In genomic region chr9:121686930-121687541, GRCh38 we compare ENCODE assay signal across 2 cellular contexts.
TF ChIP-seq lines count a peak whose summit lies in the region.

No MANE protein-coding gene starts in this region.

TF ChIP-seq in SK-N-SH treated with all-trans-retinoic acid at 6 μM for 48 hours, 23 proteins besides CTCF, POLR2A, EP300 and RAD21 (continued from another document):
- TF ChIP-seq CREB5 (CRISPR knock-in tag; IDR thresholded peaks at IDR 0.05; ENCODE audit: low read depth) (no peak), PATZ1 (CRISPR knock-in tag; IDR thresholded peaks at IDR 0.05; ENCODE audit: borderline replicate concordance) (no peak), ZC3H10 (CRISPR knock-in tag; IDR thresholded peaks at IDR 0.05) (no peak), PPARA (CRISPR knock-in tag; IDR thresholded peaks at IDR 0.05; ENCODE audit: borderline replicate concordance) (no peak), ZNF565 (CRISPR knock-in tag; conservative IDR thresholded peaks at IDR 0.05; ENCODE audit: low read depth) (no peak), ARNTL (CRISPR knock-in tag; IDR thresholded peaks at IDR 0.05; ENCODE audit: borderline replicate concordance, low read depth) (no peak), CSDC2 (CRISPR knock-in tag; IDR thresholded peaks at IDR 0.05) (no peak), TCF4 (CRISPR knock-in tag; IDR thresholded peaks at IDR 0.05; ENCODE audit: borderline replicate concordance) (no peak), TOX (CRISPR knock-in tag; IDR thresholded peaks at IDR 0.05; ENCODE audit: borderline replicate concordance) (no peak), TSHZ2 (CRISPR knock-in tag; IDR thresholded peaks at IDR 0.05) (no peak), ZFP3 (CRISPR knock-in tag; IDR thresholded peaks at IDR 0.05) (no peak), ZNF8 (CRISPR knock-in tag; IDR thresholded peaks at IDR 0.05) (no peak), POU6F1 (CRISPR knock-in tag; IDR thresholded peaks at IDR 0.05; ENCODE audit: borderline replicate concordance, low read depth) (no peak), ESRRG (CRISPR knock-in tag; IDR thresholded peaks at IDR 0.05) (no peak), ISL1 (CRISPR knock-in tag; IDR thresholded peaks at IDR 0.05) (no peak)

TF ChIP-seq in K562, 482 proteins besides CTCF, POLR2A, EP300 and RAD21 (continued from another document):
- no peak for TF ChIP-seq CHD7 (IDR thresholded peaks at IDR 0.05; ENCODE audit: low read depth, low read length)
- TF ChIP-seq NRF1 (conservative IDR thresholded peaks at IDR 0.05 in 1 of 2, IDR thresholded peaks at IDR 0.05 in 1 of 2): peak in 1 of 2 experiments; percentile 41; a peak in 2 of 4 replicates
- 0 out of 2 replicates have a peak, but pooled peaks have one; percentile 16 for TF ChIP-seq KLF16 (IDR thresholded peaks at IDR 0.05)
- TF ChIP-seq SP1 (CRISPR knock-in tag; IDR thresholded peaks at IDR 0.05): 0 out of 2 replicates have a peak, but pooled peaks have one; percentile 21
- no peak for TF ChIP-seq ZBTB49 (CRISPR knock-in tag; IDR thresholded peaks at IDR 0.05; ENCODE audit: borderline replicate concordance)
- no peak for TF ChIP-seq GABPB2 (CRISPR knock-in tag; conservative IDR thresholded peaks at IDR 0.05)
- TF ChIP-seq ELK3 (CRISPR knock-in tag; IDR thresholded peaks at IDR 0.05): no peak
- TF ChIP-seq SMC3 (conservative IDR thresholded peaks at IDR 0.05; ENCODE audit: insufficient read depth, low read depth, low read length): peak; percentile 53
- 0 out of 2 replicates have a peak, but pooled peaks have one; percentile 54 for TF ChIP-seq XRCC5 (IDR thresholded peaks at IDR 0.05; ENCODE audit: low read depth, low read length)
- TF ChIP-seq CC2D1A (IDR thresholded peaks at IDR 0.05): 0 out of 2 replicates have a peak, but pooled peaks have one; percentile 19
- no peak for TF ChIP-seq DLX4 (CRISPR knock-in tag; IDR thresholded peaks at IDR 0.05)
- no peak for TF ChIP-seq MYBL2 (IDR thresholded peaks at IDR 0.05; ENCODE audit: low read depth)
- TF ChIP-seq MYBL2 (CRISPR knock-in tag; IDR thresholded peaks at IDR 0.05; ENCODE audit: borderline replicate concordance): no peak
- 0 out of 2 replicates have a peak, but pooled peaks have one; percentile 29 for TF ChIP-seq TFAP4 (CRISPR knock-in tag; IDR thresholded peaks at IDR 0.05; ENCODE audit: borderline replicate concordance)
- TF ChIP-seq ZNF507 (tag; conservative IDR thresholded peaks at IDR 0.05): no peak
- TF ChIP-seq POU5F1 (IDR thresholded peaks at IDR 0.05; ENCODE audit: borderline replicate concordance, low read depth, low read length, partially characterized antibody): no peak
- no peak for TF ChIP-seq BACH1 (tag; IDR thresholded peaks at IDR 0.05)
